Comparison of ENCODE assay signal across 5 cellular contexts in the genomic region with DNA sequence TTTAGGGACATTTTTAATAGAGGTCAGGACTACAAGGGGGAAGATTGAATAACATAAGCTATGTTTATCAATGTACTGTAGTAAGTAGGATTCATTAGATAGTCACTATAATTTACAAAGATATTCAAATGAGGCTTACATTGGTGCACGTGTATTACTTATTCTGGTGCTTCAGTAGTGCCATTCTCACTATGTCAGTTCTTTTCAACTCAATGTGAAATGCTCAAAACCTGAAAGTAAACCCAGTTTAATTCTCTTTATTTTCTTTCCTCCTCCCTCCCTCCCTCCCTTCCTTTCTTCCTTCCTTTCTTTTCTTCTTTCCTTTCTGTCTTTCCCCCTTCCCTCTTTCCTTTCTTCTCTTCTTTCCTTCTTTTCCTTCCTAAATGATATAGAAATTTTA.
"Had no signal": no experiment of that assay in that cellular context is flagged by ENCODE, and none has a peak within 500 bp of the region (broad histone marks: within the 10 kb centered on the region; RNA-seq: fewer than 3 reads in every experiment).

No MANE protein-coding gene starts in this region.

- H3K9me3 Mint-ChIP-seq: GM23338, IgD-negative memory B cell had no signal

- H3K4me3 ChIP-seq: GM23338, HAP-1 had no signal

- H3K27ac Mint-ChIP-seq: GM23338, IgD-negative memory B cell had no signal

- H3K4me1 Mint-ChIP-seq: IgD-negative memory B cell had no signal

- DNase-seq: KG1 had no signal

- H3K4me1 ChIP-seq: HAP-1 had no signal

- H2AFZ ChIP-seq: GM23338 had no signal

- H3K36me3 ChIP-seq: HAP-1 had no signal

- H3K4me3 Mint-ChIP-seq: GM23338, IgD-negative memory B cell had no signal

- H3K4me2 ChIP-seq: GM23338 had no signal

- H3K9me3 ChIP-seq: HAP-1 had no signal

- H3K27me3 Mint-ChIP-seq: IgD-negative memory B cell had no signal

- ATAC-seq: GM23338, HCT116 had no signal
